Comparison of ENCODE assay signal across 10 cellular contexts in the genomic region with DNA sequence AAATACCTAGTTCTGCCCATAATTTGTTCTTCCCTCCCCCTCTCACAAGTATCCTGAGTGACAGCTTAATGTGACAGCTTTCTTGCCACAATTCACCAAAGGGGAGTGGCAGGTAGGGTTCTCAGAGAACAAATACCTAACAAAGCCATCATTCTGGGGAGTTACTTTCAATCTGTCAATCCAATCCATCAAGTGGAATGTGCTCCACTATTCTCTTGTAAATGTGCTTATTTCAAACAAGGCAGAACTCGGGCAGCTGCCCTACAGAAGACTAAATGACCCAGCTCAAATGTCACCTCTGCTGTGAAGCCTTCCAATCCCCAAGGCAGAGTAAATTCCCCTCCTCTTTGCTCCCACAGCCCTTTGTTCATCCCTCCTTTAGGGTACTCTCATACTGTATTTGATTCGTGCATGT. TPM values are rescaled to one million over a fixed set of nuclear protein-coding genes. Genes with fewer than 3 reads are reported as not detected.
A peak's percentile ranks its signal among the peaks of the same experiment; 100 is the strongest.
DNase-seq lines count a peak whose midpoint lies in the region; TF ChIP-seq lines count a peak whose summit lies in the region.
"Had no signal": no experiment of that assay in that cellular context is flagged by ENCODE, and none has a peak within 500 bp of the region (broad histone marks: within the 10 kb centered on the region; RNA-seq: fewer than 3 reads in every experiment).

No MANE protein-coding gene starts in this region.

- DNase-seq in NCI-H1105 (lab: John Stamatoyannopoulos, UW) (peak; percentile 20), NCI-H748 treated with DMSO at 0.1 percent for 48 hours (lab: John Stamatoyannopoulos, UW) (peak; percentile 100), iPS DF 6.9 (ENCODE audit: low read depth, low spot score) (peak; percentile 79), substantia nigra (lab: John Stamatoyannopoulos, UW) (no peak), GM10266 (ENCODE audit: extremely low spot score) (no peak), A172 (ENCODE audit: low spot score) (no peak)
- no peak for DNase-seq in stimulated activated CD4-positive, alpha-beta T cell treated with anti-CD3 and anti-CD28 coated beads, Interleukin-1b, Interleukin-23, amount 100 ng/mL, for 48 hours
- DNase-seq: activated CD8-positive, alpha-beta memory T cell treated with anti-CD3 and anti-CD28 coated beads, Interleukin-2, amount 10 ng/mL, durations not matched to agents 7 days and 5 days; spleen; stimulated activated CD8-positive, alpha-beta memory T cell treated with anti-CD3 and anti-CD28 coated beads, Interleukin-4, amount 100 ng/mL, for 48 hours had no signal

- no peaks in the 10 kb centered on the region for H3K36me3 ChIP-seq in iPS DF 6.9 (ENCODE audit: control insufficient read depth, insufficient read depth, low read length)
- H3K36me3 ChIP-seq: spleen had no signal

- peaks cover 13% of the 10 kb centered on the region; the same call in 1 of the 2 replicates for H3K4me1 ChIP-seq in iPS DF 6.9 (ENCODE audit: control insufficient read depth, insufficient read depth, low read length)

- H3K27me3 ChIP-seq in iPS DF 6.9 (ENCODE audit: control insufficient read depth, insufficient read depth, low read length), result no peaks in the 10 kb centered on the region
- H3K27me3 ChIP-seq: spleen had no signal

- no CpG with 5 or more reads among the region's 2 CpGs for WGBS in iPS DF 6.9 (ENCODE audit: insufficient coverage, insufficient read length)

- H3K9me3 ChIP-seq in iPS DF 6.9 (ENCODE audit: control insufficient read depth, insufficient read depth, low read length), result no peaks in the 10 kb centered on the region
- H3K9me3 ChIP-seq: spleen had no signal

- TF ChIP-seq CTCF in GM10266 (IDR thresholded peaks at IDR 0.05; ENCODE audit: control insufficient read depth, insufficient read depth, low read depth, missing control alignments), result no peak

- H3K4me3 ChIP-seq in iPS DF 6.9 (ENCODE audit: low read length), result no peak overlapping the region
- H3K4me3 ChIP-seq: spleen had no signal

- H3K27ac ChIP-seq in iPS DF 6.9 (ENCODE audit: low read length) (no peak overlapping the region), substantia nigra (ENCODE audit: low read depth, low read length, poor library complexity, severe bottlenecking) (peak overlapping the region; percentile 86)
- H3K27ac ChIP-seq: spleen had no signal

RNA-seq across cellular contexts. Expression of gene LGR4, which starts 27.8 kb away (rescaled TPM):
- 10.0 and 10.1 TPM in 2 replicates for total RNA-seq in A172 (2014; rRNA removed; shearing (Covaris generic))

Comparison
In these comparisons a context has a peak if more than half of its experiments do, and no peak if none do; other contexts are left out.
1. DNase-seq: peak in NCI-H1105 (single experiment), NCI-H748 treated with DMSO at 0.1 percent for 48 hours (single experiment) and iPS DF 6.9 (single experiment); none in substantia nigra (0 of 49), stimulated activated CD4-positive, alpha-beta T cell treated with anti-CD3 and anti-CD28 coated beads, Interleukin-1b, Interleukin-23, amount 100 ng/mL, for 48 hours (single experiment), GM10266 (single experiment) and A172 (single experiment).